ENCODE assay signal across 27 cellular contexts in genomic region chr5:27797220-27797619, GRCh38.
"Had no signal": no experiment of that assay in that cellular context is flagged by ENCODE, and none has a peak within 500 bp of the region (broad histone marks: within the 10 kb centered on the region; RNA-seq: fewer than 3 reads in every experiment).

No MANE protein-coding gene starts in this region.

- H3K27me3 Mint-ChIP-seq: activated CD4-positive, alpha-beta memory T cell treated with anti-CD3 and anti-CD28 coated beads, Interleukin-2, amount 10 ng/mL, durations not matched to agents 7 days and 5 days; activated CD4-positive, alpha-beta T cell treated with anti-CD3 and anti-CD28 coated beads, Interleukin-2, amount 10 ng/mL, durations not matched to agents 7 days and 5 days; activated naive CD8-positive, alpha-beta T cell; activated T-cell treated with anti-CD3 and anti-CD28 coated beads, Interleukin-2, amount 50 U/mL, for 24 hours; T-helper 17 cell had no signal

- H3K27ac Mint-ChIP-seq: activated CD4-positive, alpha-beta memory T cell treated with anti-CD3 and anti-CD28 coated beads, Interleukin-2, amount 10 ng/mL, durations not matched to agents 7 days and 5 days; activated CD4-positive, alpha-beta T cell treated with anti-CD3 and anti-CD28 coated beads, Interleukin-2, amount 10 ng/mL, durations not matched to agents 7 days and 5 days; activated naive CD8-positive, alpha-beta T cell; activated T-cell treated with anti-CD3 and anti-CD28 coated beads, Interleukin-2, amount 50 U/mL, for 24 hours; activated T-cell treated with anti-CD3 and anti-CD28 coated beads, Interleukin-2, amount 50 U/mL, for 72 hours; endodermal cell; T-helper 17 cell; T-helper 2 cell treated with Interferon-gamma antibody and Interleukin-4, amounts not matched to agents 5 μg/mL and 100 μg/mL, for 36 hours had no signal

- H3K36me3 Mint-ChIP-seq: activated naive CD8-positive, alpha-beta T cell had no signal

- H3K9me3 ChIP-seq: colonic mucosa had no signal

- H3K4me3 ChIP-seq: colonic mucosa had no signal

- H3K27ac ChIP-seq: colonic mucosa had no signal

- H3K27me3 ChIP-seq: colonic mucosa had no signal

- H3K4me3 Mint-ChIP-seq: activated CD4-positive, alpha-beta memory T cell treated with anti-CD3 and anti-CD28 coated beads, Interleukin-2, amount 10 ng/mL, durations not matched to agents 7 days and 5 days; activated CD4-positive, alpha-beta T cell treated with anti-CD3 and anti-CD28 coated beads, Interleukin-2, amount 10 ng/mL, durations not matched to agents 7 days and 5 days; activated naive CD8-positive, alpha-beta T cell; activated T-cell treated with anti-CD3 and anti-CD28 coated beads, Interleukin-2, amount 50 U/mL, for 24 hours; activated T-cell treated with anti-CD3 and anti-CD28 coated beads, Interleukin-2, amount 50 U/mL, for 72 hours; endodermal cell; T-helper 17 cell; T-helper 2 cell treated with Interferon-gamma antibody and Interleukin-4, amounts not matched to agents 5 μg/mL and 100 μg/mL, for 36 hours had no signal

- H3K4me1 Mint-ChIP-seq: activated CD4-positive, alpha-beta memory T cell treated with anti-CD3 and anti-CD28 coated beads, Interleukin-2, amount 10 ng/mL, durations not matched to agents 7 days and 5 days; activated CD4-positive, alpha-beta T cell treated with anti-CD3 and anti-CD28 coated beads, Interleukin-2, amount 10 ng/mL, durations not matched to agents 7 days and 5 days; endodermal cell; T-helper 17 cell had no signal

- H3K9me3 Mint-ChIP-seq: activated CD4-positive, alpha-beta T cell treated with anti-CD3 and anti-CD28 coated beads, Interleukin-2, amount 10 ng/mL, durations not matched to agents 7 days and 5 days; endodermal cell had no signal

- H3K36me3 ChIP-seq: colonic mucosa had no signal

- H3K4me1 ChIP-seq: colonic mucosa had no signal

- DNase-seq: activated CD4-positive, alpha-beta memory T cell treated with anti-CD3 and anti-CD28 coated beads, Interleukin-2, amount 10 ng/mL, durations not matched to agents 7 days and 5 days; activated CD4-positive, alpha-beta T cell treated with anti-CD3 and anti-CD28 coated beads for 4 hours; activated CD4-positive, alpha-beta T cell treated with anti-CD3 and anti-CD28 coated beads, Interleukin-2, amount 10 ng/mL, durations not matched to agents 7 days and 5 days; activated CD4-positive, alpha-beta T cell treated with anti-CD3 and anti-CD28 coated beads, Interleukin-2, amount 50 U/mL, for 4 hours; activated CD4-positive, CD25-positive, alpha-beta regulatory T cell; activated CD4-positive, CD25-positive, alpha-beta regulatory T cell treated with anti-CD3 and anti-CD28 coated beads, Interleukin-2, amount 50 U/mL, for 72 hours; activated CD8-positive, alpha-beta memory T cell treated with anti-CD3 and anti-CD28 coated beads, Interleukin-2, amount 50 U/mL, for 48 hours; activated effector memory CD4-positive, alpha-beta T cell treated with Interleukin-2 at 50 U/mL for 16 hours; activated gamma-delta T cell treated with Interleukin-2 at 50 U/mL for 16 hours; activated naive CD4-positive, alpha-beta T cell treated with anti-CD3 and anti-CD28 coated beads, Interleukin-2, amount 50 U/mL, for 16 hours; activated naive CD4-positive, alpha-beta T cell treated with Interleukin-2 at 50 U/mL for 16 hours; activated T-cell treated with anti-CD3 and anti-CD28 coated beads for 4 hours; activated T-cell treated with anti-CD3 and anti-CD28 coated beads, Interleukin-2, amount 50 U/mL, for 24 hours; activated T-cell treated with anti-CD3 and anti-CD28 coated beads, Interleukin-2, amount 50 U/mL, for 72 hours; amniotic stem cell; anterior cingulate cortex; caudate nucleus; colonic mucosa; effector CD8-positive, alpha-beta T cell; endodermal cell; foreskin fibroblast; head of caudate nucleus; T-helper 1 cell; T-helper 17 cell; T1000 had no signal
